Comparison of ENCODE assay signal across 2 cellular contexts in genomic region chrX:53257670-53258423, GRCh38.
TF ChIP-seq lines count a peak whose summit lies in the region.

No MANE protein-coding gene starts in this region.

TF ChIP-seq in HEK293, 187 proteins besides CTCF, POLR2A, EP300 and RAD21 (continued from another document):
- TF ChIP-seq, protein P1, sequence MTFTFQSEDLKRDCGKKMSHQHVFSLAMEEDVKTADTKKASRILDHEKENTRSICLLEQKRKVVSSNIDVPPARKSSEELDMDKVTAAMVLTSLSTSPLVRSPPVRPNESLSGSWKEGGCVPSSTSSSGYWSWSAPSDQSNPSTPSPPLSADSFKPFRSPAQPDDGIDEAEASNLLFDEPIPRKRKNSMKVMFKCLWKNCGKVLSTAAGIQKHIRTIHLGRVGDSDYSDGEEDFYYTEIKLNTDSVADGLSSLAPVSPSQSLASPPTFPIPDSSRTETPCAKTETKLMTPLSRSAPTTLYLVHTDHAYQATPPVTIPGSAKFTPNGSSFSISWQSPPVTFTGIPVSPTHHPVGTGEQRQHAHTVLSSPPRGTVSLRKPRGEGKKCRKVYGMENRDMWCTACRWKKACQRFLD (tag by site-specific recombination; IDR thresholded peaks at IDR 0.05): no peak
- TF ChIP-seq ZNF785 (tag by site-specific recombination; IDR thresholded peaks at IDR 0.05): no peak
- no peak for TF ChIP-seq KLF9 (tag by site-specific recombination; IDR thresholded peaks at IDR 0.05; ENCODE audit: low read depth)
- TF ChIP-seq GLI2 (tag by site-specific recombination; IDR thresholded peaks at IDR 0.05; ENCODE audit: borderline replicate concordance, low read depth): no peak
- peak; percentile 71; the same call in 1 of the 2 replicates for TF ChIP-seq ZNF664 (tag by site-specific recombination; IDR thresholded peaks at IDR 0.05)
- TF ChIP-seq, protein P2, sequence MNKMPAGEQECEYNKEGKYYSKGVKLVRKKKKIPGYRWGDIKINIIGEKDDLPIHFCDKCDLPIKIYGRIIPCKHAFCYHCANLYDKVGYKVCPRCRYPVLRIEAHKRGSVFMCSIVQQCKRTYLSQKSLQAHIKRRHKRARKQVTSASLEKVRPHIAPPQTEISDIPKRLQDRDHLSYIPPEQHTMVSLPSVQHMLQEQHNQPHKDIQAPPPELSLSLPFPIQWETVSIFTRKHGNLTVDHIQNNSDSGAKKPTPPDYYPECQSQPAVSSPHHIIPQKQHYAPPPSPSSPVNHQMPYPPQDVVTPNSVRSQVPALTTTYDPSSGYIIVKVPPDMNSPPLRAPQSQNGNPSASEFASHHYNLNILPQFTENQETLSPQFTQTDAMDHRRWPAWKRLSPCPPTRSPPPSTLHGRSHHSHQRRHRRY (tag by site-specific recombination; IDR thresholded peaks at IDR 0.05): no peak

TF ChIP-seq in K562, 482 proteins besides CTCF, POLR2A, EP300 and RAD21 (continued from another document):
- TF ChIP-seq HDAC2 (IDR thresholded peaks at IDR 0.05) (peak; percentile 39; the same call in 1 of the 2 replicates), BCOR (IDR thresholded peaks at IDR 0.05) (peak; percentile 76), RBM25 (IDR thresholded peaks at IDR 0.05; ENCODE audit: low read depth, low read length, severe bottlenecking) (peak; percentile 91), GTF3C2 (IDR thresholded peaks at IDR 0.05; ENCODE audit: borderline replicate concordance, extremely low read depth, insufficient read length) (no peak), SMARCA5 (IDR thresholded peaks at IDR 0.05) (0 out of 2 replicates have a peak, but pooled peaks have one; percentile 28), ZNF764 (CRISPR knock-in tag; IDR thresholded peaks at IDR 0.05; ENCODE audit: low read depth) (no peak), CHAMP1 (IDR thresholded peaks at IDR 0.05) (no peak), SP2 (IDR thresholded peaks at IDR 0.05; ENCODE audit: extremely low read depth, low read depth, low read length, poor library complexity, severe bottlenecking) (no peak), ZNF766 (CRISPR knock-in tag; conservative IDR thresholded peaks at IDR 0.05) (no peak)
- TF ChIP-seq, protein P3, sequence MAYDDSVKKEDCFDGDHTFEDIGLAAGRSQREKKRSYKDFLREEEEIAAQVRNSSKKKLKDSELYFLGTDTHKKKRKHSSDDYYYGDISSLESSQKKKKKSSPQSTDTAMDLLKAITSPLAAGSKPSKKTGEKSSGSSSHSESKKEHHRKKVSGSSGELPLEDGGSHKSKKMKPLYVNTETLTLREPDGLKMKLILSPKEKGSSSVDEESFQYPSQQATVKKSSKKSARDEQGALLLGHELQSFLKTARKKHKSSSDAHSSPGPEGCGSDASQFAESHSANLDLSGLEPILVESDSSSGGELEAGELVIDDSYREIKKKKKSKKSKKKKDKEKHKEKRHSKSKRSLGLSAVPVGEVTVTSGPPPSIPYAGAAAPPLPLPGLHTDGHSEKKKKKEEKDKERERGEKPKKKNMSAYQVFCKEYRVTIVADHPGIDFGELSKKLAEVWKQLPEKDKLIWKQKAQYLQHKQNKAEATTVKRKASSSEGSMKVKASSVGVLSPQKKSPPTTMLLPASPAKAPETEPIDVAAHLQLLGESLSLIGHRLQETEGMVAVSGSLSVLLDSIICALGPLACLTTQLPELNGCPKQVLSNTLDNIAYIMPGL (CRISPR knock-in tag; IDR thresholded peaks at IDR 0.05): no peak
